Comparison of ENCODE assay signal across 1 cellular context in the genomic region with DNA sequence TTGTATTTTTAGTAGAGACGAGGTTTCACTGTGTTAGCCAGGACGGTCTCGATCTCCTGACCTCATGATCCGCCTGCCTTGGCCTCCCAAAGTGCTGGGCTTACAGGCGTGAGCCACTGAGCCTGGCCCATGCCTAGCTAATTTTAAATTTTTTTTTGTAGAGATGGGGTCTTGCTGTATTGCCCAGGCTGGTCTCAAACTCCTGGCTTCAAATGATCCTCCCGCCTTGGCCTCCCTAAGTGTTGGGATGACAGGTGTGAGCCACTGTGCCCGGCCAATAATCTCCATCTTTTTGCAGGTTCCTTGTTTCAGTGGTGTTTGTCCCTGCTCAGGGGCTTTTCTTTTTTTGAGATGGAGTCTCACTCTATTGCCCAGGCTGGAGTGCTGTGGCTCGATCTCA. TPM values are rescaled to one million over a fixed set of nuclear protein-coding genes. Genes with fewer than 3 reads are reported as not detected.
"Had no signal": no experiment of that assay in that cellular context is flagged by ENCODE, and none has a peak within 500 bp of the region (broad histone marks: within the 10 kb centered on the region; RNA-seq: fewer than 3 reads in every experiment).

No MANE protein-coding gene starts in this region.

RNA-seq across cellular contexts. Expression of a gene that starts 27.8 kb away (rescaled TPM):
- polyA plus RNA-seq: neural cell had no signal
